ENCODE assay signal across 17 cellular contexts in genomic region chr16:87552072-87552718, GRCh38. TPM values are rescaled to one million over a fixed set of nuclear protein-coding genes. Genes with fewer than 3 reads are reported as not detected.
A peak's percentile ranks its signal among the peaks of the same experiment; 100 is the strongest.
DNase-seq lines count a peak whose midpoint lies in the region; ATAC-seq, FAIRE-seq and TF ChIP-seq lines count a peak whose summit lies in the region.
"Had no signal": no experiment of that assay in that cellular context is flagged by ENCODE, and none has a peak within 500 bp of the region (broad histone marks: within the 10 kb centered on the region; RNA-seq: fewer than 3 reads in every experiment).

No MANE protein-coding gene starts in this region.

- peak; percentile 9; the same call in 2 of the 3 replicates for ATAC-seq in HepG2
- ATAC-seq in right lobe of liver = no peak
- ATAC-seq in HG02981 (IDR thresholded peaks at IDR 0.05; ENCODE audit: unreplicated experiment) = no peak
- ATAC-seq in effector memory CD8-positive, alpha-beta T cell (replicated peaks) = no peak

- DNase-seq in HepG2 (ENCODE audit: low spot score) = no peak
- DNase-seq in right lobe of liver = no peak
- no peak for DNase-seq in astrocyte (ENCODE audit: low read depth)
- no peak for DNase-seq in neural progenitor cell (ENCODE audit: low spot score)
- DNase-seq in effector memory CD8-positive, alpha-beta T cell = no peak
- no peak for DNase-seq in DMS 273 (lab: John Stamatoyannopoulos, UW; ENCODE audit: unreplicated experiment)
- DNase-seq: C1 segment of cervical spinal cord; CD4-positive, alpha-beta memory T cell; COR-L47; DMS153; DND-41 had no signal

- H2AFZ ChIP-seq in HepG2 (ENCODE audit: low read length) (no peak overlapping the region), astrocyte (ENCODE audit: low read depth, low read length) (no peak overlapping the region), neural progenitor cell (replicated peaks) (no peak overlapping the region)
- H2AFZ ChIP-seq: GM23248 had no signal

- TF ChIP-seq CTCF in HepG2 (CRISPR knock-in tag; IDR thresholded peaks at IDR 0.05) = 0 out of 2 replicates have a peak, but pooled peaks have one; percentile 6
- TF ChIP-seq CTCF in right lobe of liver (IDR thresholded peaks at IDR 0.05) = no peak
- no peak for TF ChIP-seq CTCF in astrocyte (IDR thresholded peaks at IDR 0.05; ENCODE audit: insufficient read depth, low read depth, low read length)
- TF ChIP-seq CTCF in neural progenitor cell (IDR thresholded peaks at IDR 0.05) = no peak

- peaks cover 32% of the 10 kb centered on the region for H3K27me3 Mint-ChIP-seq in astrocyte (ENCODE audit: low read depth, unreplicated experiment)
- H3K27me3 Mint-ChIP-seq in neural progenitor cell (ENCODE audit: insufficient read depth, low read depth) = peaks cover 15% of the 10 kb centered on the region
- peaks cover 29 to 64% of the 10 kb centered on the region in 2 donors for H3K27me3 Mint-ChIP-seq in effector memory CD8-positive, alpha-beta T cell

- TF ChIP-seq POLR2A in HepG2 (IDR thresholded peaks at IDR 0.05; ENCODE audit: insufficient read depth in 1 of 2, low read depth in 2 of 2, low read length in 2 of 2) (no peak), right lobe of liver (IDR thresholded peaks at IDR 0.05) (no peak)

- TF ChIP-seq RAD21 in HepG2 (CRISPR knock-in tag; IDR thresholded peaks at IDR 0.05) = no peak

- H3K4me1 ChIP-seq in HepG2 (ENCODE audit: insufficient read depth, low read length) (peaks cover 41% of the 10 kb centered on the region), right lobe of liver (peaks cover 0 to 39% (median 18%) of the 10 kb centered on the region in 4 donors), astrocyte (ENCODE audit: insufficient read depth, low read length) (peaks cover 6% of the 10 kb centered on the region), neural progenitor cell (peaks cover 11% of the 10 kb centered on the region)
- H3K4me1 ChIP-seq: HAP-1 had no signal

- H3K4me1 Mint-ChIP-seq in astrocyte (ENCODE audit: low read depth, unreplicated experiment) (peaks cover 15% of the 10 kb centered on the region), neural progenitor cell (peaks cover 10% of the 10 kb centered on the region)
- peaks cover 0 to 7% of the 10 kb centered on the region in 2 donors for H3K4me1 Mint-ChIP-seq in effector memory CD8-positive, alpha-beta T cell (ENCODE audit: low read depth in 2 of 2)

- H3K4me2 ChIP-seq in HepG2 (ENCODE audit: low read depth, low read length) (no peak overlapping the region), astrocyte (ENCODE audit: low read length) (no peak overlapping the region), neural progenitor cell (no peak overlapping the region)

- H3K79me2 ChIP-seq in HepG2 (ENCODE audit: insufficient read depth, low read length) = no peaks in the 10 kb centered on the region
- no peaks in the 10 kb centered on the region for H3K79me2 ChIP-seq in astrocyte (ENCODE audit: insufficient read depth, low read length)
- H3K79me2 ChIP-seq in neural progenitor cell (ENCODE audit: low read depth) = no peaks in the 10 kb centered on the region

- H3K27ac ChIP-seq in HepG2 (ENCODE audit: extremely low read length, insufficient read depth, low read length) = no peak overlapping the region
- peak overlapping the region in 1 of 3 donors; percentile 68 for H3K27ac ChIP-seq in right lobe of liver
- no peak overlapping the region for H3K27ac ChIP-seq in astrocyte (ENCODE audit: low read depth, low read length)
- no peak overlapping the region for H3K27ac ChIP-seq in neural progenitor cell
- H3K27ac ChIP-seq: GM23248 had no signal

- POLR2A ChIA-PET in HepG2 (lab: Yijun Ruan, JAX) = no interaction called here

- CTCF ChIA-PET in HepG2 (lab: Yijun Ruan, JAX; ENCODE audit: low intra/inter-chr PET ratio, low total read pairs) = interaction anchor here (0.7 kb wide), 1 partner anchor 19 kb away, joined by 3 read pairs; no protein-coding TSS in a partner anchor

- H3K9ac ChIP-seq in HepG2 (ENCODE audit: insufficient read depth, low read depth, low read length) = no peak overlapping the region
- H3K9ac ChIP-seq in astrocyte (ENCODE audit: low read length) = no peak overlapping the region
- H3K9ac ChIP-seq in neural progenitor cell = no peak overlapping the region
- H3K9ac ChIP-seq: GM23248 had no signal

- H3K36me3 ChIP-seq in HepG2 (replicated peaks in 1 of 2; ENCODE audit: control insufficient read depth in 1 of 2, insufficient read depth in 2 of 2, low read length in 2 of 2) (no peaks in the 10 kb centered on the region), right lobe of liver (no peaks in the 10 kb centered on the region), astrocyte (ENCODE audit: insufficient read depth, low read length) (no peaks in the 10 kb centered on the region), neural progenitor cell (no peaks in the 10 kb centered on the region)
- H3K36me3 ChIP-seq: HAP-1 had no signal

- TF ChIP-seq EP300 in HepG2 (IDR thresholded peaks at IDR 0.05; ENCODE audit: low read depth in 2 of 2, low read length in 2 of 2) (no peak), HepG2 (CRISPR knock-in tag; IDR thresholded peaks at IDR 0.05; ENCODE audit: borderline replicate concordance) (no peak)

- BruUV-seq in HepG2 (replicated peaks; lab: Mats Ljungman, UMichigan) = no TSS peak

- no peak for FAIRE-seq in HepG2 (lab: Jason Lieb, UNC)
- FAIRE-seq in astrocyte (lab: Jason Lieb, UNC) = no peak
- FAIRE-seq: G401.6, GM12892 had no signal

- no peaks in the 10 kb centered on the region for H3K9me3 ChIP-seq in HepG2 (ENCODE audit: low read length)
- H3K9me3 ChIP-seq in right lobe of liver = no peaks in the 10 kb centered on the region
- H3K9me3 ChIP-seq in astrocyte (ENCODE audit: insufficient read depth, low read depth, low read length) = peaks cover 7% of the 10 kb centered on the region
- H3K9me3 ChIP-seq in neural progenitor cell (ENCODE audit: low read depth) = no peaks in the 10 kb centered on the region
- H3K9me3 ChIP-seq: HAP-1 had no signal

- in situ Hi-C loops in HepG2 (cut with HindIII; ENCODE audit: extremely low pct_ligation_motif_present, low pct_unique_long_range_greater_than_20kb) = no loop called here

- intact Hi-C loops in HepG2 (cut with micrococcal nuclease; ENCODE audit: unreplicated experiment) (no loop called here), right lobe of liver (cut with DNase I) (no loop called here)

- H3K4me3 Mint-ChIP-seq in astrocyte (ENCODE audit: unreplicated experiment) (no peak overlapping the region), neural progenitor cell (no peak overlapping the region)
- H3K4me3 Mint-ChIP-seq in effector memory CD8-positive, alpha-beta T cell = no peak overlapping the region
- H3K4me3 Mint-ChIP-seq: CD4-positive, alpha-beta memory T cell had no signal

- H3K36me3 Mint-ChIP-seq in astrocyte (ENCODE audit: low read depth, unreplicated experiment) (no peaks in the 10 kb centered on the region), neural progenitor cell (no peaks in the 10 kb centered on the region)
- no peaks in the 10 kb centered on the region for H3K36me3 Mint-ChIP-seq in effector memory CD8-positive, alpha-beta T cell (ENCODE audit: insufficient read depth)
- H3K36me3 Mint-ChIP-seq: CD4-positive, alpha-beta memory T cell had no signal

- H4K20me1 ChIP-seq in HepG2 (ENCODE audit: insufficient read depth, low read length) (no peaks in the 10 kb centered on the region; the same call in 1 of the 2 replicates), astrocyte (ENCODE audit: insufficient read depth, low read length) (no peaks in the 10 kb centered on the region), neural progenitor cell (ENCODE audit: low read depth) (no peaks in the 10 kb centered on the region)

- 77% methylated on average over 16 of the region's 18 CpGs for WGBS in HepG2 (ENCODE audit: low lambda C conversion rate)
- 96% methylated on average over 4 of the region's 18 CpGs for WGBS in right lobe of liver (ENCODE audit: insufficient coverage, low coverage, low lambda C conversion rate, missing lambda C conversion rate)

- peaks cover 4% of the 10 kb centered on the region for H3F3A ChIP-seq in neural progenitor cell (ENCODE audit: low read depth)

- no peak overlapping the region for H3K4me3 ChIP-seq in HepG2 (replicated peaks in 1 of 3; ENCODE audit: insufficient read depth in 1 of 3, low read depth in 2 of 3, low read length in 3 of 3)
- H3K4me3 ChIP-seq in right lobe of liver = no peak overlapping the region
- no peak overlapping the region for H3K4me3 ChIP-seq in astrocyte (ENCODE audit: insufficient read depth, low read depth, low read length)
- no peak overlapping the region for H3K4me3 ChIP-seq in neural progenitor cell
- H3K4me3 ChIP-seq: GM23248, HAP-1 had no signal

- H3K27me3 ChIP-seq in HepG2 (ENCODE audit: control insufficient read depth in 1 of 2, insufficient read depth in 2 of 2, low read length in 2 of 2) = peaks cover 16 to 56% of the 10 kb centered on the region in 2 experiments; a peak in 4 of 5 replicates
- H3K27me3 ChIP-seq in right lobe of liver = no peaks in the 10 kb centered on the region
- H3K27me3 ChIP-seq in astrocyte (ENCODE audit: insufficient read depth, low read length) = peaks cover 20% of the 10 kb centered on the region
- no peaks in the 10 kb centered on the region for H3K27me3 ChIP-seq in neural progenitor cell

- no peaks in the 10 kb centered on the region for H3K9me3 Mint-ChIP-seq in astrocyte (ENCODE audit: unreplicated experiment)
- no peaks in the 10 kb centered on the region for H3K9me3 Mint-ChIP-seq in neural progenitor cell
- H3K9me3 Mint-ChIP-seq in effector memory CD8-positive, alpha-beta T cell = no peaks in the 10 kb centered on the region
- H3K9me3 Mint-ChIP-seq: CD4-positive, alpha-beta memory T cell had no signal

- peak overlapping the region; percentile 75 for H3K27ac Mint-ChIP-seq in astrocyte (ENCODE audit: unreplicated experiment)
- peak overlapping the region; percentile 62 for H3K27ac Mint-ChIP-seq in neural progenitor cell
- no peak overlapping the region for H3K27ac Mint-ChIP-seq in effector memory CD8-positive, alpha-beta T cell
- H3K27ac Mint-ChIP-seq: CD4-positive, alpha-beta memory T cell had no signal

RNA-seq across cellular contexts. Expression of gene JPH3, which starts 50.1 kb away (rescaled TPM):
- total RNA-seq in HepG2 (2016; rRNA removed; fragmentation: Illumina TruSeq; extraction: Trizol) (not detected in 2 replicates), right lobe of liver (under 1 TPM in 2 of 6 experiments, not detected in 4; 0.07 to 0.12 TPM), astrocyte (8.6 and 9.3 TPM in 2 replicates), neural progenitor cell (ENCODE audit: low replicate concordance) (7.1 and 19.4 TPM in 2 replicates)
- not detected in 2 replicates for total RNA-seq in HepG2 (2016; cell fraction: cytosol; rRNA removed; fragmentation: Illumina TruSeq; extraction: Trizol; ENCODE audit: low read depth)
- not detected in 2 replicates for total RNA-seq in HepG2 (2016; cell fraction: insoluble cytoplasmic fraction; rRNA removed; fragmentation: Illumina TruSeq; extraction: Trizol)
- not detected in 2 replicates for total RNA-seq in HepG2 (2016; cell fraction: membrane; rRNA removed; fragmentation: Illumina TruSeq; extraction: Trizol)
- not detected in 2 replicates for total RNA-seq in HepG2 (2016; cell fraction: nucleus; rRNA removed; fragmentation: Illumina TruSeq; extraction: Trizol)
- polyA plus RNA-seq in HepG2 (2011; rRNA removed) = not detected in 2 replicates
- polyA plus RNA-seq in HepG2 (2011; cell fraction: cytosol; rRNA removed) = not detected in 2 replicates
- polyA plus RNA-seq in HepG2 (2011; cell fraction: nucleus; rRNA removed) = not detected in 2 replicates
- polyA plus RNA-seq in HepG2 (2012) = 0.07 and 0.08 TPM in 2 replicates
- not detected in 2 replicates for polyA plus RNA-seq in HepG2 (2016; cell fraction: cytosol; fragmentation: Illumina TruSeq; extraction: Trizol; ENCODE audit: low read depth)
- not detected in 2 replicates for polyA plus RNA-seq in HepG2 (2016; cell fraction: insoluble cytoplasmic fraction; fragmentation: Illumina TruSeq; extraction: Trizol; ENCODE audit: low read depth)
- polyA plus RNA-seq in HepG2 (2016; cell fraction: membrane; fragmentation: Illumina TruSeq; extraction: Trizol; ENCODE audit: low read depth) = not detected in 2 replicates
- polyA plus RNA-seq in HepG2 (2016; cell fraction: nucleus; fragmentation: Illumina TruSeq; extraction: Trizol; ENCODE audit: insufficient read depth, low read depth) = not detected in 2 replicates
- 0.07 TPM in 1 of 2 replicates, not detected in the other for polyA minus RNA-seq in HepG2 (2011; rRNA and poly(A)+ RNA removed; ENCODE audit: low replicate concordance)
- not detected in 2 replicates for polyA minus RNA-seq in HepG2 (2011; cell fraction: cytosol; rRNA and poly(A)+ RNA removed)
- polyA minus RNA-seq in HepG2 (2011; cell fraction: nucleus; rRNA and poly(A)+ RNA removed) = not detected in 2 replicates
- total RNA-seq: GM23248 had no signal
- polyA plus RNA-seq: BJ; CD4-positive, alpha-beta memory T cell; GM23248 had no signal

RNA-seq across cellular contexts. Expression of gene ZCCHC14, which starts 59.4 kb away (rescaled TPM):
- total RNA-seq in HepG2 (2016; rRNA removed; fragmentation: Illumina TruSeq; extraction: Trizol) = 12.5 and 20.4 TPM in 2 replicates
- 10.4 and 15.8 TPM in 2 replicates for total RNA-seq in HepG2 (2016; cell fraction: cytosol; rRNA removed; fragmentation: Illumina TruSeq; extraction: Trizol; ENCODE audit: low read depth)
- total RNA-seq in HepG2 (2016; cell fraction: insoluble cytoplasmic fraction; rRNA removed; fragmentation: Illumina TruSeq; extraction: Trizol) = 11.4 and 19.2 TPM in 2 replicates
- 9.4 and 10.4 TPM in 2 replicates for total RNA-seq in HepG2 (2016; cell fraction: membrane; rRNA removed; fragmentation: Illumina TruSeq; extraction: Trizol)
- total RNA-seq in HepG2 (2016; cell fraction: nucleus; rRNA removed; fragmentation: Illumina TruSeq; extraction: Trizol) = 21.7 and 25.2 TPM in 2 replicates
- 12.4 and 13.9 TPM in 2 replicates for polyA plus RNA-seq in HepG2 (2011; rRNA removed)
- polyA plus RNA-seq in HepG2 (2011; cell fraction: cytosol; rRNA removed) = 7.2 and 8.1 TPM in 2 replicates
- polyA plus RNA-seq in HepG2 (2011; cell fraction: nucleus; rRNA removed) = 44.4 and 55.9 TPM in 2 replicates
- 24.9 and 25.6 TPM in 2 replicates for polyA plus RNA-seq in HepG2 (2012)
- 0.75 and 0.90 TPM in 2 replicates for polyA plus RNA-seq in HepG2 (2016; cell fraction: cytosol; fragmentation: Illumina TruSeq; extraction: Trizol; ENCODE audit: low read depth)
- polyA plus RNA-seq in HepG2 (2016; cell fraction: insoluble cytoplasmic fraction; fragmentation: Illumina TruSeq; extraction: Trizol; ENCODE audit: low read depth) = 19.5 and 24.4 TPM in 2 replicates
- polyA plus RNA-seq in HepG2 (2016; cell fraction: membrane; fragmentation: Illumina TruSeq; extraction: Trizol; ENCODE audit: low read depth) = 3.1 and 3.9 TPM in 2 replicates
- polyA plus RNA-seq in HepG2 (2016; cell fraction: nucleus; fragmentation: Illumina TruSeq; extraction: Trizol; ENCODE audit: insufficient read depth, low read depth) = 46.5 and 48.4 TPM in 2 replicates
- polyA minus RNA-seq in HepG2 (2011; rRNA and poly(A)+ RNA removed; ENCODE audit: low replicate concordance) = 16.6 and 28.7 TPM in 2 replicates
- polyA minus RNA-seq in HepG2 (2011; cell fraction: cytosol; rRNA and poly(A)+ RNA removed) = 20.6 and 23.9 TPM in 2 replicates
- polyA minus RNA-seq in HepG2 (2011; cell fraction: nucleus; rRNA and poly(A)+ RNA removed) = 24.0 and 26.7 TPM in 2 replicates
- 10 to 100 TPM; 12.6 to 26.5 (median 17.7) TPM for total RNA-seq in right lobe of liver
- total RNA-seq in astrocyte = 19.0 and 19.2 TPM in 2 replicates
- 10.3 and 11.7 TPM in 2 replicates for total RNA-seq in neural progenitor cell (ENCODE audit: low replicate concordance)

Comparison
In these comparisons a context has a peak if more than half of its experiments do, and no peak if none do; other contexts are left out.
1. H3K27ac Mint-ChIP-seq: peak in astrocyte (single experiment) and neural progenitor cell (single experiment); none in effector memory CD8-positive, alpha-beta T cell (0 of 2).